Comparison of ENCODE assay signal across 1 cellular context in the genomic region with DNA sequence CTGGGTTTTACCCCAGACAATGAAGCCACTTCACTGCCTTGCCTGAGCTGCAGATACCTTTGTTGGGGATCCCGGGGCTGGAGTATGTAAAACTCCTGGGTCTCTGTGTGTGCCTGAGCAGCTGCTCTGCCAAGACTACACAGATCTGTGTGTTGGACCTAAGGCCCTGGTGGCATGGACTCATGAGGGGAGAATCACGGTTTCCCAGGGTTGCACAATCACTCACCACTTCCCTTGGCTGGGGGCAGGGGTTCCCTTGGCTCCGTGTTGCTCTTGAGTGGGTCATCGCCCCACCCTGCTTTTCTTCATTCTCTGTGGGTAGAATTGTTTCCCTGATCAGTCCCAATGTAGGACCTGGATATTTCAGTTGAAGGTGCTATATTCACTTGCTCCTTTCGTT.
TF ChIP-seq lines count a peak whose summit lies in the region.

No MANE protein-coding gene starts in this region.

TF ChIP-seq in K562, 482 proteins besides CTCF, POLR2A, EP300 and RAD21:
- TF ChIP-seq, protein P1, sequence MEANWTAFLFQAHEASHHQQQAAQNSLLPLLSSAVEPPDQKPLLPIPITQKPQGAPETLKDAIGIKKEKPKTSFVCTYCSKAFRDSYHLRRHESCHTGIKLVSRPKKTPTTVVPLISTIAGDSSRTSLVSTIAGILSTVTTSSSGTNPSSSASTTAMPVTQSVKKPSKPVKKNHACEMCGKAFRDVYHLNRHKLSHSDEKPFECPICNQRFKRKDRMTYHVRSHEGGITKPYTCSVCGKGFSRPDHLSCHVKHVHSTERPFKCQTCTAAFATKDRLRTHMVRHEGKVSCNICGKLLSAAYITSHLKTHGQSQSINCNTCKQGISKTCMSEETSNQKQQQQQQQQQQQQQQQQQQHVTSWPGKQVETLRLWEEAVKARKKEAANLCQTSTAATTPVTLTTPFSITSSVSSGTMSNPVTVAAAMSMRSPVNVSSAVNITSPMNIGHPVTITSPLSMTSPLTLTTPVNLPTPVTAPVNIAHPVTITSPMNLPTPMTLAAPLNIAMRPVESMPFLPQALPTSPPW (CRISPR knock-in tag; IDR thresholded peaks at IDR 0.05) = no peak
- TF ChIP-seq, protein P2, sequence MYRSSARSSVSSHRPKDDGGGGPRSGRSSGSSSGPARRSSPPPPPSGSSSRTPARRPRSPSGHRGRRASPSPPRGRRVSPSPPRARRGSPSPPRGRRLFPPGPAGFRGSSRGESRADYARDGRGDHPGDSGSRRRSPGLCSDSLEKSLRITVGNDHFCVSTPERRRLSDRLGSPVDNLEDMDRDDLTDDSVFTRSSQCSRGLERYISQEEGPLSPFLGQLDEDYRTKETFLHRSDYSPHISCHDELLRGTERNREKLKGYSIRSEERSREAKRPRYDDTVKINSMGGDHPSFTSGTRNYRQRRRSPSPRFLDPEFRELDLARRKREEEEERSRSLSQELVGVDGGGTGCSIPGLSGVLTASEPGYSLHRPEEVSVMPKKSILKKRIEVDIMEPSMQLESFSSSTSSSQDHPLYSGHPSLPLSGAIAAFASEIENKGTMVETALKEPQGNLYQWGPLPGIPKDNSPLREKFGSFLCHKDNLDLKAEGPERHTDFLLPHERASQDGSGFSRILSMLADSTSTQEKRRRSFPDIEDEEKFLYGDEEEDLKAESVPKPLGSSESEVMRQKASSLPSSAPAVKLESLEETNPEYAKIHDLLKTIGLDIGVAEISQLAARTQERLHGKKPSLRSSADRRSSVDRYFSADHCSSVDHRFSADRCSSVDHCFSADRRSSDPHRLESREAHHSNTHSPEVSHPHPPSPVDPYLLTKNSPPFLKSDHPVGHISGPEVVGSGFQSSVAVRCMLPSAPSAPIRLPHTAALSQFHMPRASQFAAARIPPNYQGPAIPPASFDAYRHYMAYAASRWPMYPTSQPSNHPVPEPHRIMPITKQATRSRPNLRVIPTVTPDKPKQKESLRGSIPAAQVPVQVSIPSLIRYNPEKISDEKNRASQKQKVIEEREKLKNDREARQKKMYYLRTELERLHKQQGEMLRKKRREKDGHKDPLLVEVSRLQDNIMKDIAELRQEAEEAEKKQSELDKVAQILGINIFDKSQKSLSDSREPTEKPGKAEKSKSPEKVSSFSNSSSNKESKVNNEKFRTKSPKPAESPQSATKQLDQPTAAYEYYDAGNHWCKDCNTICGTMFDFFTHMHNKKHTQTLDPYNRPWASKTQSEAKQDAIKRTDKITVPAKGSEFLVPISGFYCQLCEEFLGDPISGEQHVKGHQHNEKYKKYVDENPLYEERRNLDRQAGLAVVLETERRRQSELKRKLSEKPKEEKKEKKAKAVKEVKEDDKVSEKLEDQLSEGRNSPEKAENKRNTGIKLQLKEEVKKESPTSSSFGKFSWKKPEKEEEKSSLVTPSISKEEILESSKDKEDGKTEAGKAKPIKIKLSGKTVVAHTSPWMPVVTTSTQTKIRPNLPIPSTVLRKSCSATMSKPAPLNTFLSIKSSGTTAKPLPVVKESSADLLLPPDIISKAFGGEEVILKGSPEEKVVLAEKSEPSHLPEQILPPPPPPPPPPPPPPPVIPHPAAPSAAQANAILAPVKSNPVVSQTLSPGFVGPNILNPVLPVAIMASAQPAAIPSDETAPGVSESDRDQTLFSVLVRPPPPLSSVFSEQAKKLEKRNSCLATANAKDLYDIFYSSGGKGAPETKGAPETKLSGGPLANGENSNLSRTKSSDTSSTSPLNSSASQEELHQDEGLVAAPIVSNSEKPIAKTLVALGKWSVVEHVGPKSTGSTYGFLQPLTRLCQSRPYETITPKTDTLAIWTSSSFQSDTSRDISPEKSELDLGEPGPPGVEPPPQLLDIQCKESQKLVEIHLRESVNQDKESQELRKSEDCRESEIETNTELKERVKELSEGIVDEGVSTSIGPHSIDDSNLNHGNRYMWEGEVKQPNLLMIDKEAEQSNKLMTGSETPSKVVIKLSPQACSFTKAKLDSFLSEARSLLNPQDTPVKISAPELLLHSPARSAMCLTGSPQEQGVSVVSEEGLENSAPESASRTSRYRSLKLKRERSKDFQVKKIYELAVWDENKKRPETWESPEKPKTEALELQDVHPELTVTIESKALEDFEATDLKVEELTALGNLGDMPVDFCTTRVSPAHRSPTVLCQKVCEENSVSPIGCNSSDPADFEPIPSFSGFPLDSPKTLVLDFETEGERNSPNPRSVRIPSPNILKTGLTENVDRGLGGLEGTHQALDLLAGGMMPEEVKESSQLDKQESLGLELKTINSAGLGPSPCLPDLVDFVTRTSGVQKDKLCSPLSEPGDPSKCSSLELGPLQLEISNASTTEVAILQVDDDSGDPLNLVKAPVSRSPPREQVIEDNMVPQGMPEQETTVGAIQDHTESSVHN (IDR thresholded peaks at IDR 0.05; ENCODE audit: borderline replicate concordance in 1 of 2, low read depth in 1 of 2) = no peak
- no peak for TF ChIP-seq MAFF (IDR thresholded peaks at IDR 0.05; ENCODE audit: low read length)
- TF ChIP-seq CEBPB (tag; IDR thresholded peaks at IDR 0.05) = peak; percentile 82
- TF ChIP-seq TBL1XR1 (IDR thresholded peaks at IDR 0.05; ENCODE audit: low read length in 2 of 2) = no peak
